19 cellular contexts compared by ENCODE assay signal in genomic region chr7:27347261-27347610, GRCh38.
DNase-seq lines count a peak whose midpoint lies in the region; ATAC-seq and TF ChIP-seq lines count a peak whose summit lies in the region.
"Had no signal": no experiment of that assay in that cellular context is flagged by ENCODE, and none has a peak within 500 bp of the region (broad histone marks: within the 10 kb centered on the region; RNA-seq: fewer than 3 reads in every experiment).

No MANE protein-coding gene starts in this region.

- H3K36me3 Mint-ChIP-seq in GM23338 (ENCODE audit: low read depth) (no peaks in the 10 kb centered on the region), nephron progenitor cell (ENCODE audit: low read depth) (no peaks in the 10 kb centered on the region)

- no peaks in the 10 kb centered on the region for H3K36me3 ChIP-seq in GM23338 (ENCODE audit: insufficient read depth)
- H3K36me3 ChIP-seq in adipocyte (ENCODE audit: control insufficient read depth, insufficient read depth, low read length, severe bottlenecking), result no peaks in the 10 kb centered on the region
- H3K36me3 ChIP-seq in urinary bladder (ENCODE audit: insufficient read depth), result no peaks in the 10 kb centered on the region
- H3K36me3 ChIP-seq: BLaER1 treated with 17β-estradiol and CSF1 and Interleukin-3, amounts not matched to agents 10 nM and 100 nM; Peyer's patch had no signal

- DNase-seq in GM23338 (ENCODE audit: low spot score) (no peak), adipocyte (ENCODE audit: low read depth) (no peak), nephron progenitor cell (no peak), putamen (ENCODE audit: low spot score) (no peak), HPDE6-E6E7 (ENCODE audit: extremely low spot score) (no peak), A172 (ENCODE audit: low spot score) (no peak)
- DNase-seq: activated B cell treated with CpG ODN at 0.5 μM for 24 hours; activated CD4-positive, alpha-beta T cell treated with anti-CD3 and anti-CD28 coated beads, Interleukin-2, amount 50 U/mL, for 1 hour; activated naive CD4-positive, alpha-beta T cell; activated T-cell treated with anti-CD3 and anti-CD28 coated beads, Interleukin-2, amount 50 U/mL, for 72 hours; DND-41; effector memory CD8-positive, alpha-beta T cell; MV-4-11; stimulated activated naive CD4-positive, alpha-beta T cell treated with Interleukin-2 at 50 U/mL for 16 hours had no signal

- H3K27ac Mint-ChIP-seq in GM23338 (no peak overlapping the region), nephron progenitor cell (no peak overlapping the region)
- H3K27ac Mint-ChIP-seq: activated B cell treated with CpG ODN at 0.5 μM for 24 hours; activated T-cell treated with anti-CD3 and anti-CD28 coated beads, Interleukin-2, amount 50 U/mL, for 72 hours; effector memory CD8-positive, alpha-beta T cell had no signal

- H4K20me1 ChIP-seq in GM23338 (replicated peaks; ENCODE audit: insufficient read depth), result no peaks in the 10 kb centered on the region
- H4K20me1 ChIP-seq: BLaER1 treated with 17β-estradiol and CSF1 and Interleukin-3, amounts not matched to agents 10 nM and 100 nM had no signal

- ATAC-seq in GM23338 (no peak; the same call in 2 of the 3 replicates), GM19395 (IDR thresholded peaks at IDR 0.05; ENCODE audit: unreplicated experiment) (no peak)
- ATAC-seq: activated T-cell treated with anti-CD3 and anti-CD28 coated beads, Interleukin-2, amount 50 U/mL, for 72 hours; effector memory CD8-positive, alpha-beta T cell had no signal

- no peak overlapping the region for H3K4me2 ChIP-seq in GM23338
- H3K4me2 ChIP-seq: BLaER1 treated with 17β-estradiol and CSF1 and Interleukin-3, amounts not matched to agents 10 nM and 100 nM had no signal

- whole genome bisulfite sequencing in urinary bladder, result 31% methylated on average over 4 of the region's 4 CpGs

- no peak for TF ChIP-seq CTCF in GM23338 (conservative IDR thresholded peaks at IDR 0.05; ENCODE audit: low read depth in 2 of 2)
- no peak for TF ChIP-seq CTCF in nephron progenitor cell (IDR thresholded peaks at IDR 0.05)

- H3K9me2 ChIP-seq in GM23338 (ENCODE audit: insufficient read depth), result no peaks in the 10 kb centered on the region; the same call in 1 of the 2 replicates

- H3K9ac ChIP-seq in adipocyte (ENCODE audit: low read length), result no peak overlapping the region
- H3K9ac ChIP-seq: BLaER1 treated with 17β-estradiol and CSF1 and Interleukin-3, amounts not matched to agents 10 nM and 100 nM had no signal

- H3K4me3 ChIP-seq in GM23338 (no peak overlapping the region), adipocyte (ENCODE audit: low read length) (peak overlapping the region; percentile 59), urinary bladder (ENCODE audit: low read depth, low read length) (no peak overlapping the region)
- H3K4me3 ChIP-seq: BLaER1 treated with 17β-estradiol and CSF1 and Interleukin-3, amounts not matched to agents 10 nM and 100 nM; Peyer's patch; psoas muscle had no signal

- H3K27me3 ChIP-seq in GM23338 (ENCODE audit: insufficient read depth), result no peaks in the 10 kb centered on the region
- H3K27me3 ChIP-seq in adipocyte (replicated peaks; ENCODE audit: control insufficient read depth, insufficient read depth, low read length), result no peaks in the 10 kb centered on the region
- H3K27me3 ChIP-seq: BLaER1 treated with 17β-estradiol and CSF1 and Interleukin-3, amounts not matched to agents 10 nM and 100 nM; Peyer's patch had no signal

- no peaks in the 10 kb centered on the region for H3F3A ChIP-seq in GM23338 (replicated peaks; ENCODE audit: low read depth)

- H3K27me3 Mint-ChIP-seq in GM23338 (ENCODE audit: insufficient read depth, low read depth, poor library complexity) (peaks cover 6% of the 10 kb centered on the region), nephron progenitor cell (ENCODE audit: low read depth, poor library complexity) (no peaks in the 10 kb centered on the region)

- H3K9me3 Mint-ChIP-seq in GM23338, result no peaks in the 10 kb centered on the region
- no peaks in the 10 kb centered on the region for H3K9me3 Mint-ChIP-seq in nephron progenitor cell
- H3K9me3 Mint-ChIP-seq: activated B cell treated with CpG ODN at 0.5 μM for 24 hours; activated T-cell treated with anti-CD3 and anti-CD28 coated beads, Interleukin-2, amount 50 U/mL, for 72 hours; effector memory CD8-positive, alpha-beta T cell had no signal

- no peak overlapping the region for H3K4me3 Mint-ChIP-seq in GM23338
- H3K4me3 Mint-ChIP-seq in nephron progenitor cell, result peak overlapping the region; percentile 10
- H3K4me3 Mint-ChIP-seq: activated B cell treated with CpG ODN at 0.5 μM for 24 hours; activated T-cell treated with anti-CD3 and anti-CD28 coated beads, Interleukin-2, amount 50 U/mL, for 72 hours; effector memory CD8-positive, alpha-beta T cell had no signal

- H3K27ac ChIP-seq in GM23338 (ENCODE audit: low read depth) (no peak overlapping the region), urinary bladder (ENCODE audit: low read depth) (peak overlapping the region; percentile 35)
- H3K27ac ChIP-seq: BLaER1 treated with 17β-estradiol and CSF1 and Interleukin-3, amounts not matched to agents 10 nM and 100 nM; Peyer's patch; psoas muscle had no signal

- H3K4me1 ChIP-seq in GM23338 (ENCODE audit: insufficient read depth) (peaks cover 12% of the 10 kb centered on the region), adipocyte (ENCODE audit: control insufficient read depth, insufficient read depth, low read length) (peaks cover 17% of the 10 kb centered on the region), urinary bladder (ENCODE audit: insufficient read depth) (no peaks in the 10 kb centered on the region)
- H3K4me1 ChIP-seq: Peyer's patch, psoas muscle had no signal

- 0 out of 2 replicates have a peak overlapping the region, but pooled peaks have one; percentile 0 for H2AFZ ChIP-seq in GM23338

- H3K4me1 Mint-ChIP-seq in GM23338, result peaks cover 19% of the 10 kb centered on the region
- H3K4me1 Mint-ChIP-seq in nephron progenitor cell, result peaks cover 18% of the 10 kb centered on the region
- H3K4me1 Mint-ChIP-seq: activated B cell treated with CpG ODN at 0.5 μM for 24 hours had no signal

- H3K79me2 ChIP-seq in GM23338 (replicated peaks; ENCODE audit: insufficient read depth), result no peaks in the 10 kb centered on the region

- H3K9me3 ChIP-seq in adipocyte (ENCODE audit: control insufficient read depth, low read length), result no peaks in the 10 kb centered on the region
- H3K9me3 ChIP-seq: BLaER1 treated with 17β-estradiol and CSF1 and Interleukin-3, amounts not matched to agents 10 nM and 100 nM; Peyer's patch; psoas muscle had no signal

TF ChIP-seq in GM23338, 12 proteins besides CTCF, POLR2A, EP300 and RAD21 (continues in another document):
- no peak for TF ChIP-seq ZNF462 (CRISPR knock-in tag; IDR thresholded peaks at IDR 0.05)
- TF ChIP-seq POLR2AphosphoS5 (IDR thresholded peaks at IDR 0.05; ENCODE audit: low read depth), result no peak
